ENCODE assay signal across 8 cellular contexts in the genomic region with DNA sequence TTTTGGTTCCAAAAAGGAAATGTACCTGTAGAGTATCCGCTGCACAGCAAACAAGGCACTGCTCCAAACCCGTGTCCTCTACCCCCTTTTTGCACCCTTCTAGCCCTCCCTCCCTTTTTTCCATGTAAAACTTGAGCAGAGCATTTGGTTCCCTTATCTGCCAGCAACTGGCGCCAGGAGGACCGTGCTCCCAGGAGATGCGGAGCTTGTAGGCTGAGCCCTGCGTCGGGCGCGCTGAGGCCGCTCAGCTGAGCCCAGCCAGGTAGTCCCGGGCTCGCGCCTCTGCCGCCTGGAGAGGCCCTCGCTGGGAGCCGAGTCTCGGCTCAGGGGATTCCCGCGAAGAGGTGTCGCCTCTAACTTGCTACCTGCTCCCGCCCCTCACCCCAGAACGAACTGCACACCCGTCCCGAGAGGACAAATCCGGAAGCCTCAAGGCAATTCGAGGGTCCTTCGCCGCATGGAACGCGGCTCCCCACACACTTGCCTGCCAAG. TPM values are rescaled to one million over a fixed set of nuclear protein-coding genes. Genes with fewer than 3 reads are reported as not detected.
A peak's percentile ranks its signal among the peaks of the same experiment; 100 is the strongest.
DNase-seq lines count a peak whose midpoint lies in the region; ATAC-seq, FAIRE-seq and TF ChIP-seq lines count a peak whose summit lies in the region.

No MANE protein-coding gene starts in this region.

- H2AK5ac ChIP-seq in H1 (ENCODE audit: low read depth, low read length) = no peak overlapping the region

- H3K27me3 ChIP-seq in H1 (replicated peaks in 1 of 4; ENCODE audit: control insufficient read depth in 3 of 4, extremely low read depth in 1 of 4, insufficient read depth in 3 of 4, low read length in 3 of 4) (no peaks in the 10 kb centered on the region), mononuclear cell (ENCODE audit: insufficient read depth, low read length) (no peaks in the 10 kb centered on the region)

- H3K4me1 ChIP-seq in H1 (replicated peaks in 1 of 4; ENCODE audit: control insufficient read depth in 3 of 4, insufficient read depth in 4 of 4, low read length in 3 of 4) (peaks cover 0 to 4% (median 2%) of the 10 kb centered on the region in 4 experiments; a peak in 2 of 7 replicates), mononuclear cell (ENCODE audit: insufficient read depth, low read length) (peaks cover 38% of the 10 kb centered on the region)

- H3K14ac ChIP-seq in H1 (ENCODE audit: insufficient read length) = no peak overlapping the region

- no peaks in the 10 kb centered on the region; a peak in 1 of 8 replicates for H3K36me3 ChIP-seq in H1 (ENCODE audit: control insufficient read depth in 2 of 4, insufficient read depth in 4 of 4, low read length in 3 of 4)

- H3K9me3 Mint-ChIP-seq in activated CD8-positive, alpha-beta memory T cell treated with anti-CD3 and anti-CD28 coated beads, Interleukin-2, amount 10 ng/mL, durations not matched to agents 7 days and 5 days (ENCODE audit: low read depth) = no peaks in the 10 kb centered on the region

- peaks cover 57% of the 10 kb centered on the region for H3K4me1 Mint-ChIP-seq in activated CD8-positive, alpha-beta memory T cell treated with anti-CD3 and anti-CD28 coated beads, Interleukin-2, amount 10 ng/mL, durations not matched to agents 7 days and 5 days

- peak overlapping the region; percentile 71; the same call in 1 of the 2 replicates for H2BK5ac ChIP-seq in H1 (ENCODE audit: low read depth, low read length)

- H3K36me3 Mint-ChIP-seq in activated CD8-positive, alpha-beta memory T cell treated with anti-CD3 and anti-CD28 coated beads, Interleukin-2, amount 10 ng/mL, durations not matched to agents 7 days and 5 days = peaks cover 33% of the 10 kb centered on the region

- peak overlapping the region; percentile 50 for H4K5ac ChIP-seq in H1 (ENCODE audit: insufficient read length, low read depth, low read length)

- H4K8ac ChIP-seq in H1 (ENCODE audit: extremely low read depth, insufficient read depth, low read length) = peak overlapping the region; percentile 98; the same call in 1 of the 2 replicates

- no peak overlapping the region; the same call in 1 of the 2 replicates for H2BK12ac ChIP-seq in H1 (ENCODE audit: low read depth, low read length)

- WGBS in H1 (ENCODE audit: extremely low coverage in 1 of 2, insufficient coverage in 1 of 2, insufficient read length in 1 of 2, insufficient replicate concordance in 2 of 2, low coverage in 1 of 2, low lambda C conversion rate in 2 of 2, missing lambda C conversion rate in 1 of 2), 2 experiments = 3% methylated on average over 30 of the region's 30 CpGs; no CpG with 5 or more reads in 1 of the 2 experiments

- ATAC-seq in HG02981 (IDR thresholded peaks at IDR 0.05; ENCODE audit: unreplicated experiment) = peak; percentile 44
- peak; percentile 48 for ATAC-seq in activated CD8-positive, alpha-beta memory T cell treated with anti-CD3 and anti-CD28 coated beads, Interleukin-2, amount 10 ng/mL, durations not matched to agents 7 days and 5 days

- TF ChIP-seq CTCF in H1 (IDR thresholded peaks at IDR 0.05; ENCODE audit: control extremely low read depth in 1 of 3, insufficient read depth in 1 of 3, low read depth in 1 of 3, low read length in 3 of 3) = no peak

- no peaks in the 10 kb centered on the region for H4K20me1 ChIP-seq in H1 (replicated peaks in 1 of 2; ENCODE audit: control insufficient read depth in 1 of 2, insufficient read depth in 2 of 2, low read length in 2 of 2)

- H3K23me2 ChIP-seq in H1 (ENCODE audit: low read depth, low read length) = peaks cover 10% of the 10 kb centered on the region

- no peak overlapping the region for H2BK15ac ChIP-seq in H1 (ENCODE audit: low read length)

- CTCF ChIA-PET in activated CD8-positive, alpha-beta memory T cell treated with anti-CD3 and anti-CD28 coated beads, Interleukin-2, amount 10 ng/mL, durations not matched to agents 7 days and 5 days (lab: Charles Lee) = interaction anchor here (0.6 to 3.1 kb wide), 6 partner anchors 10 to 240 kb away, joined by 3 to 17 read pairs (median 4); no protein-coding TSS in a partner anchor
- CTCF ChIA-PET in H1 (lab: Charles Lee; ENCODE audit: partially characterized antibody) = interaction anchor here (1.5 to 2.8 kb wide), 3 partner anchors 11 to 190 kb away, joined by 3 to 14 read pairs (median 5); no protein-coding TSS in a partner anchor

- peak overlapping the region; percentile 67; the same call in 1 of the 2 replicates for H3K27ac ChIP-seq in H1 (ENCODE audit: low read depth, low read length)

- no peak overlapping the region for H2BK20ac ChIP-seq in H1 (ENCODE audit: low read length)

- peak overlapping the region; percentile 83 to 91 (median 84) for H3K9ac ChIP-seq in H1 (replicated peaks in 1 of 4; ENCODE audit: extremely low read depth in 1 of 4, low read depth in 3 of 4, low read length in 3 of 4)

- H3K23ac ChIP-seq in H1 (ENCODE audit: insufficient read length) = no peak overlapping the region

- peak; percentile 32 for DNase-seq in A172 (ENCODE audit: low spot score)
- DNase-seq in GM18507 (ENCODE audit: extremely low spot score, insufficient read length, low read depth) = no peak
- DNase-seq in NCI-H524 treated with DMSO at 0.1 percent for 48 hours (lab: John Stamatoyannopoulos, UW) = peak; percentile 41
- DNase-seq in activated CD8-positive, alpha-beta memory T cell treated with anti-CD3 and anti-CD28 coated beads, Interleukin-2, amount 10 ng/mL, durations not matched to agents 7 days and 5 days = peak; percentile 74
- DNase-seq in H1 (ENCODE audit: low read depth in 1 of 2, low spot score in 2 of 2) = peak; percentile 17 to 72
- DNase-seq in stimulated activated CD8-positive, alpha-beta memory T cell treated with anti-CD3 and anti-CD28 coated beads, Interleukin-4, amount 100 ng/mL, for 4 hours (ENCODE audit: low read depth in 2 of 2, low spot score in 1 of 2) = peak; percentile 37 to 61

- no peaks in the 10 kb centered on the region for H3K9me3 ChIP-seq in H1 (ENCODE audit: insufficient read depth in 2 of 2, low read depth in 1 of 2, low read length in 1 of 2)
- H3K9me3 ChIP-seq in mononuclear cell (ENCODE audit: low read depth, low read length) = no peaks in the 10 kb centered on the region

- TF ChIP-seq EP300 in H1 (IDR thresholded peaks at IDR 0.05; ENCODE audit: borderline replicate concordance in 1 of 2, low read depth in 2 of 2, low read length in 2 of 2) = no peak

- peak in 1 of 2 experiments; percentile 25; a peak in 1 of 3 replicates for TF ChIP-seq POLR2A in H1 (IDR thresholded peaks at IDR 0.05; ENCODE audit: control extremely low read depth in 1 of 2, low read depth in 2 of 2, low read length in 2 of 2)

- H3K4ac ChIP-seq in H1 (replicated peaks; ENCODE audit: insufficient read length, low read depth, low read length) = peak overlapping the region; percentile 44

- H4K91ac ChIP-seq in H1 (replicated peaks; ENCODE audit: insufficient read length, low read length) = peak overlapping the region; percentile 64

- POLR2A ChIA-PET in H1 (lab: Charles Lee; ENCODE audit: partially characterized antibody) = interaction anchor here (0.6 to 2.3 kb wide), 7 partner anchors 9 to 331 kb away, joined by 3 to 7 read pairs (median 5); partner anchors contain the start of gene GABPB1

- H3K27ac Mint-ChIP-seq in activated CD8-positive, alpha-beta memory T cell treated with anti-CD3 and anti-CD28 coated beads, Interleukin-2, amount 10 ng/mL, durations not matched to agents 7 days and 5 days = peak overlapping the region; percentile 95

- TF ChIP-seq RAD21 in H1 (IDR thresholded peaks at IDR 0.05 in 1 of 2, conservative IDR thresholded peaks at IDR 0.05 in 1 of 2; ENCODE audit: low read depth in 2 of 2, low read length in 2 of 2) = no peak

- peak overlapping the region; percentile 53 for H2BK120ac ChIP-seq in H1 (replicated peaks; ENCODE audit: low read depth, low read length)

- H3K4me3 ChIP-seq in H1 (ENCODE audit: extremely low read depth in 1 of 4, insufficient read depth in 2 of 4, low read depth in 3 of 4, low read length in 4 of 4) (peak overlapping the region; percentile 84 to 95 (median 88)), mononuclear cell (ENCODE audit: low read length) (peak overlapping the region; percentile 98)

- peak overlapping the region; percentile 99 for H3K4me3 Mint-ChIP-seq in activated CD8-positive, alpha-beta memory T cell treated with anti-CD3 and anti-CD28 coated beads, Interleukin-2, amount 10 ng/mL, durations not matched to agents 7 days and 5 days

- FAIRE-seq in GM18507 (lab: Jason Lieb, UNC) (peak; percentile 51), H1 (lab: Jason Lieb, UNC) (no peak)

- peaks cover 0 to 50% of the 10 kb centered on the region in 2 experiments; a peak in 3 of 4 replicates for H3K79me2 ChIP-seq in H1 (ENCODE audit: control insufficient read depth in 1 of 2, insufficient read depth in 2 of 2, low read length in 2 of 2)

- H3K79me1 ChIP-seq in H1 (ENCODE audit: low read depth, low read length) = no peaks in the 10 kb centered on the region; the same call in 1 of the 2 replicates

- H3K18ac ChIP-seq in H1 (ENCODE audit: extremely low read depth, low read length) = peak overlapping the region; percentile 78

- H3K4me2 ChIP-seq in H1 (ENCODE audit: insufficient read depth in 1 of 2, low read depth in 2 of 2, low read length in 2 of 2) = peak overlapping the region; percentile 81 to 86

- H3K56ac ChIP-seq in H1 (replicated peaks; ENCODE audit: insufficient read length, low read depth, low read length) = peak overlapping the region; percentile 75

- H3K27me3 Mint-ChIP-seq in activated CD8-positive, alpha-beta memory T cell treated with anti-CD3 and anti-CD28 coated beads, Interleukin-2, amount 10 ng/mL, durations not matched to agents 7 days and 5 days = no peaks in the 10 kb centered on the region

- H2AFZ ChIP-seq in H1 (ENCODE audit: low read length) = peak overlapping the region; percentile 8; the same call in 1 of the 2 replicates

TF ChIP-seq in H1, 55 proteins besides CTCF, POLR2A, EP300 and RAD21 (continues in another document):
- TF ChIP-seq TCF12 (IDR thresholded peaks at IDR 0.05; ENCODE audit: low read depth, low read length) = no peak
- TF ChIP-seq ZNF274 (IDR thresholded peaks at IDR 0.05; ENCODE audit: borderline replicate concordance, extremely low read depth, low read length) = no peak
- no peak for TF ChIP-seq KDM4A (IDR thresholded peaks at IDR 0.05; ENCODE audit: low read depth, low read length, severe bottlenecking)
- TF ChIP-seq ASH2L (IDR thresholded peaks at IDR 0.05; ENCODE audit: low read length) = no peak

RNA-seq across cellular contexts. Expression of gene TRPM7, which starts 0.6 kb away (rescaled TPM):
- 27.7 and 31.2 TPM in 2 replicates for total RNA-seq in A172 (2014; rRNA removed; shearing (Covaris generic))
- total RNA-seq in activated CD8-positive, alpha-beta memory T cell treated with anti-CD3 and anti-CD28 coated beads, Interleukin-2, amount 10 ng/mL, durations not matched to agents 7 days and 5 days = 10 to 100 TPM; 44.5 to 45.8 TPM
- 32.4 and 33.2 TPM in 2 replicates for total RNA-seq in H1 (2021; fragmentation: NEBNext Ultra II Directional; extraction: Animal tissue kit (Norgen Biotek cat#: 25700))
- polyA plus RNA-seq in H1 (2011; rRNA removed) = 4.2 and 7.5 TPM in 2 replicates
- 8.6 TPM for polyA plus RNA-seq in H1 (2011; cell fraction: cytosol; rRNA removed)
- 7.5 TPM for polyA plus RNA-seq in H1 (2011; cell fraction: nucleus; rRNA removed)
- polyA plus RNA-seq in H1 (2012, experiment 1 of 2) = 8.6 to 19.5 TPM (median 9.9 TPM) in 4 replicates
- 1.4 TPM for polyA plus RNA-seq in H1 (2012, experiment 2 of 2)
- 18.6 TPM for polyA plus RNA-seq in H1 (2013, experiment 1 of 2)
- 19.6 TPM for polyA plus RNA-seq in H1 (2013, experiment 2 of 2)
- polyA minus RNA-seq in H1 (2011; rRNA and poly(A)+ RNA removed) = 23.6 and 40.0 TPM in 2 replicates
- 17.3 TPM for polyA minus RNA-seq in H1 (2011; cell fraction: cytosol; rRNA and poly(A)+ RNA removed)
- polyA minus RNA-seq in H1 (2011; cell fraction: nucleus; rRNA and poly(A)+ RNA removed) = 63.4 TPM
- 81.0 TPM for total RNA-seq in mononuclear cell
